Comparison of ENCODE assay signal across 18 cellular contexts in the genomic region with DNA sequence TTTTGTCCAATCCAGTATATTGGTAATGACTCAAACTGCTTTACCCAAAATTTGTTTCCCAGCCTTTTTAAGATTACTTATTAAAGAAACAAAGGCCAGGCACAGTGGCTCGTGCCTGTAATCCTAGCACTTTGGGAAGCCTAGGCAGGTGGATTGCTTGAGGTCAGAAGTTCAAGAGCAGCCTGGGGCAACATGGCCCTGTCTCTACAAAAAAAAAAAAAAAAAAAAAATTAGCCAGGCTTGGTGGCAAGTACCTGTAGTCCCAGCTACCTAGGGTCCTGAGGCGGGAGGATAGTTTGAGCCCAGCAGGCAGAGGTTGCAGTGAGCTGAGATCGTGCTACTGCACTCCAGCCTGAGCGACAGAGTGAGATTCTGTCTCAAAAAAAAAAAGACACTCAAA.
"Had no signal": no experiment of that assay in that cellular context is flagged by ENCODE, and none has a peak within 500 bp of the region (broad histone marks: within the 10 kb centered on the region; RNA-seq: fewer than 3 reads in every experiment).

No MANE protein-coding gene starts in this region.

- H3K27me3 ChIP-seq: foreskin keratinocyte had no signal

- H3K27ac ChIP-seq: coronary artery, foreskin keratinocyte had no signal

- H3K27me3 Mint-ChIP-seq: type B pancreatic cell had no signal

- H3K9me3 Mint-ChIP-seq: endodermal cell; immature natural killer cell; naive thymus-derived CD4-positive, alpha-beta T cell; nephron progenitor cell; type B pancreatic cell had no signal

- ATAC-seq: foreskin keratinocyte; left cardiac atrium; left ventricle myocardium superior; naive thymus-derived CD4-positive, alpha-beta T cell had no signal

- FAIRE-seq: endothelial cell of umbilical vein, kidney, small intestine, urothelium cell line had no signal

- H3K4me3 Mint-ChIP-seq: endodermal cell; immature natural killer cell; naive thymus-derived CD4-positive, alpha-beta T cell; nephron progenitor cell; type B pancreatic cell had no signal

- H3K4me3 ChIP-seq: coronary artery had no signal

- DNase-seq: effector CD4-positive, alpha-beta T cell; endodermal cell; erythroblast; foreskin keratinocyte; immature natural killer cell; kidney; left cardiac atrium; left ventricle myocardium superior; naive thymus-derived CD4-positive, alpha-beta T cell; nephron progenitor cell; small intestine; stimulated activated CD4-positive, alpha-beta T cell treated with anti-CD3 and anti-CD28 coated beads, Interleukin-12 subunit alpha, Interleukin-12 subunit beta, amount 100 ng/mL, for 4 hours; stimulated activated CD4-positive, alpha-beta T cell treated with anti-CD3 and anti-CD28 coated beads, Interleukin-2, amount 100 ng/mL, for 48 hours; stimulated activated naive CD4-positive, alpha-beta T cell treated with Interleukin-2 at 50 U/mL for 16 hours had no signal

- H3K27ac Mint-ChIP-seq: endodermal cell; immature natural killer cell; naive thymus-derived CD4-positive, alpha-beta T cell; nephron progenitor cell; type B pancreatic cell had no signal

- H3K36me3 Mint-ChIP-seq: immature natural killer cell; naive thymus-derived CD4-positive, alpha-beta T cell; type B pancreatic cell had no signal
